In genomic region chr2:148645135-148645924, GRCh38 we compare ENCODE assay signal across 8 cellular contexts. TPM values are rescaled to one million over a fixed set of nuclear protein-coding genes. Genes with fewer than 3 reads are reported as not detected.
DNase-seq lines count a peak whose midpoint lies in the region; ATAC-seq and TF ChIP-seq lines count a peak whose summit lies in the region.

No MANE protein-coding gene starts in this region.

- H3K4me1 ChIP-seq in HAP-1 = peaks cover 6% of the 10 kb centered on the region

- no peaks in the 10 kb centered on the region for H3K36me3 Mint-ChIP-seq in natural killer cell treated with Interleukin-12 subunit alpha and Interleukin-12 subunit beta and Interleukin-15 and Interleukin-18, amount 100 ng/mL, for 72 hours

- peak; percentile 46; the same call in 1 of the 2 replicates for TF ChIP-seq POLR2A in Raji (IDR thresholded peaks at IDR 0.05; ENCODE audit: insufficient read depth, low read depth, low read length)

- H3K36me3 ChIP-seq in HAP-1 (replicated peaks) = no peaks in the 10 kb centered on the region

- no peaks in the 10 kb centered on the region for H3K9me3 ChIP-seq in HAP-1

- peak; percentile 85 to 89 for ATAC-seq in natural killer cell treated with Interleukin-12 subunit alpha and Interleukin-12 subunit beta and Interleukin-15 and Interleukin-18, amount 100 ng/mL, for 72 hours

- peak overlapping the region; percentile 90 for H3K4me3 Mint-ChIP-seq in natural killer cell treated with Interleukin-12 subunit alpha and Interleukin-12 subunit beta and Interleukin-15 and Interleukin-18, amount 100 ng/mL, for 72 hours

- peak overlapping the region; percentile 86 to 96 for H3K27ac Mint-ChIP-seq in natural killer cell treated with Interleukin-12 subunit alpha and Interleukin-12 subunit beta and Interleukin-15 and Interleukin-18, amount 100 ng/mL, for 72 hours

- DNase-seq in ELF-1 (ENCODE audit: low read depth, low spot score) (peak; percentile 98), HAP-1 (ENCODE audit: low spot score in 2 of 2) (peak; percentile 84 to 91), M059J (ENCODE audit: low read depth) (peak; percentile 84), fibroblast of pulmonary artery (ENCODE audit: low read depth) (peak; percentile 94)
- peak; percentile 98 for DNase-seq in activated effector memory CD4-positive, alpha-beta T cell treated with anti-CD3 and anti-CD28 coated beads, Interleukin-2, amount 50 U/mL, for 16 hours
- peak; percentile 94 for DNase-seq in natural killer cell treated with Interleukin-12 subunit alpha and Interleukin-12 subunit beta and Interleukin-15 and Interleukin-18, amount 100 ng/mL, for 72 hours (ENCODE audit: low spot score)
- DNase-seq in stimulated activated naive CD4-positive, alpha-beta T cell treated with Interleukin-2 at 50 U/mL for 16 hours (lab: John Stamatoyannopoulos, UW) = peak; percentile 89

- peaks cover 31 to 32% of the 10 kb centered on the region in 2 donors for H3K4me1 Mint-ChIP-seq in natural killer cell treated with Interleukin-12 subunit alpha and Interleukin-12 subunit beta and Interleukin-15 and Interleukin-18, amount 100 ng/mL, for 72 hours (ENCODE audit: low read depth in 2 of 2)

- peaks cover 14% of the 10 kb centered on the region in 2 donors for H3K27me3 Mint-ChIP-seq in natural killer cell treated with Interleukin-12 subunit alpha and Interleukin-12 subunit beta and Interleukin-15 and Interleukin-18, amount 100 ng/mL, for 72 hours

- H3K27me3 ChIP-seq in HAP-1 (ENCODE audit: low read depth) = peaks cover 4% of the 10 kb centered on the region

- H3K4me3 ChIP-seq in HAP-1 (peak overlapping the region; percentile 70), fibroblast of pulmonary artery (replicated peaks; ENCODE audit: low read depth, low read length) (peak overlapping the region; percentile 67)

- H3K9me3 Mint-ChIP-seq in natural killer cell treated with Interleukin-12 subunit alpha and Interleukin-12 subunit beta and Interleukin-15 and Interleukin-18, amount 100 ng/mL, for 72 hours = no peaks in the 10 kb centered on the region

- in situ Hi-C loops in HAP-1 (cut with MboI; ENCODE audit: low sequenced_read_pairs) = no loop called here

- TF ChIP-seq CTCF in fibroblast of pulmonary artery (IDR thresholded peaks at IDR 0.05; ENCODE audit: low read length, missing control alignments) = peak; percentile 40

RNA-seq across cellular contexts. Expression of gene EPC2, which starts 0.8 kb away (rescaled TPM):
- total RNA-seq in M059J (2014; rRNA removed; shearing (Covaris generic)) = 8.2 and 14.6 TPM in 2 replicates
- 10 to 100 TPM; 27.1 to 33.1 TPM for total RNA-seq in natural killer cell treated with Interleukin-12 subunit alpha and Interleukin-12 subunit beta and Interleukin-15 and Interleukin-18, amount 100 ng/mL, for 72 hours

Comparison
In these comparisons a context has a peak if more than half of its experiments do, and no peak if none do; other contexts are left out.
1. Peak in every context shown above with its lines: DNase-seq, ATAC-seq and H3K4me3 ChIP-seq.